Comparison of ENCODE assay signal across 9 cellular contexts in genomic region chr17:4480929-4481898, GRCh38.
DNase-seq lines count a peak whose midpoint lies in the region; ATAC-seq lines count a peak whose summit lies in the region.
"Had no signal": no experiment of that assay in that cellular context is flagged by ENCODE, and none has a peak within 500 bp of the region (broad histone marks: within the 10 kb centered on the region; RNA-seq: fewer than 3 reads in every experiment).

No MANE protein-coding gene starts in this region.

- H3K36me3 ChIP-seq in duodenal mucosa (ENCODE audit: control insufficient read depth in 1 of 2, insufficient read depth in 2 of 2, low read length in 2 of 2) = no peaks in the 10 kb centered on the region

- DNase-seq in GM19238 (ENCODE audit: insufficient read length, low spot score) = peak; percentile 56
- peak; percentile 24 for DNase-seq in SKM-1 (lab: John Stamatoyannopoulos, UW; ENCODE audit: unreplicated experiment)
- DNase-seq in stimulated activated CD4-positive, alpha-beta T cell treated with anti-CD3 and anti-CD28 coated beads, Interleukin-15, amount 100 ng/mL, for 24 hours = peak; percentile 60
- DNase-seq in NCI-H2081 (lab: John Stamatoyannopoulos, UW) = no peak
- DNase-seq: retina had no signal

- H3K4me3 ChIP-seq in duodenal mucosa (ENCODE audit: low read depth in 1 of 2, low read length in 2 of 2) = peak overlapping the region; percentile 34 to 48

- H3K27me3 ChIP-seq in duodenal mucosa (ENCODE audit: control insufficient read depth in 1 of 2, insufficient read depth in 2 of 2, low read length in 2 of 2) = no peaks in the 10 kb centered on the region

- peak overlapping the region; percentile 89 for H3K27ac ChIP-seq in duodenal mucosa (ENCODE audit: low read depth, low read length)

- H3K9me3 ChIP-seq in duodenal mucosa (ENCODE audit: control insufficient read depth in 1 of 2, low read length in 2 of 2) = no peaks in the 10 kb centered on the region

- ATAC-seq in GM21423 (IDR thresholded peaks at IDR 0.05; ENCODE audit: unreplicated experiment) (no peak), HG02852 (IDR thresholded peaks at IDR 0.05; ENCODE audit: unreplicated experiment) (no peak), GM21737 (IDR thresholded peaks at IDR 0.05; ENCODE audit: unreplicated experiment) (no peak)

- H3K9ac ChIP-seq in duodenal mucosa (ENCODE audit: low read depth in 1 of 2, low read length in 2 of 2) = peak overlapping the region; percentile 65 to 75

- H3K4me1 ChIP-seq in duodenal mucosa (ENCODE audit: control insufficient read depth in 1 of 2, insufficient read depth in 2 of 2, low read length in 2 of 2) = peaks cover 66 to 77% of the 10 kb centered on the region in 2 donors

Comparison
In these comparisons a context has a peak if more than half of its experiments do, and no peak if none do; other contexts are left out.
1. DNase-seq: peak in GM19238 (single experiment), SKM-1 (single experiment) and stimulated activated CD4-positive, alpha-beta T cell treated with anti-CD3 and anti-CD28 coated beads, Interleukin-15, amount 100 ng/mL, for 24 hours (single experiment); none in NCI-H2081 (0 of 2).